8 cellular contexts compared by ENCODE assay signal in genomic region chr12:92574046-92574783, GRCh38.
DNase-seq lines count a peak whose midpoint lies in the region; ATAC-seq lines count a peak whose summit lies in the region.

No MANE protein-coding gene starts in this region.

- H3K4me1 Mint-ChIP-seq in CD4-positive, CD25-positive, alpha-beta regulatory T cell: peaks cover 0 to 5% (median 1%) of the 10 kb centered on the region in 4 donors
- H3K4me1 Mint-ChIP-seq in activated CD8-positive, alpha-beta memory T cell treated with anti-CD3 and anti-CD28 coated beads, Interleukin-2, amount 10 ng/mL, durations not matched to agents 7 days and 5 days: no peaks in the 10 kb centered on the region

- no peaks in the 10 kb centered on the region for H3K36me3 ChIP-seq in CD4-positive, CD25-positive, alpha-beta regulatory T cell (ENCODE audit: control insufficient read depth, insufficient read depth, low read length)

- H3K27ac Mint-ChIP-seq in CD4-positive, CD25-positive, alpha-beta regulatory T cell: peak overlapping the region in 2 of 3 donors; percentile 48 to 49
- no peak overlapping the region for H3K27ac Mint-ChIP-seq in activated CD8-positive, alpha-beta memory T cell treated with anti-CD3 and anti-CD28 coated beads, Interleukin-2, amount 10 ng/mL, durations not matched to agents 7 days and 5 days

- no peak for ATAC-seq in CD4-positive, CD25-positive, alpha-beta regulatory T cell (ENCODE audit: low read depth in 2 of 2)
- ATAC-seq in activated CD8-positive, alpha-beta memory T cell treated with anti-CD3 and anti-CD28 coated beads, Interleukin-2, amount 10 ng/mL, durations not matched to agents 7 days and 5 days: no peak
- no peak for ATAC-seq in GM19395 (IDR thresholded peaks at IDR 0.05; ENCODE audit: unreplicated experiment)

- CTCF ChIA-PET in activated CD8-positive, alpha-beta memory T cell treated with anti-CD3 and anti-CD28 coated beads, Interleukin-2, amount 10 ng/mL, durations not matched to agents 7 days and 5 days (lab: Charles Lee): interaction anchor here (1.2 to 2.5 kb wide), 3 partner anchors 75 to 1192 kb away, joined by 3 to 13 read pairs (median 3); no protein-coding TSS in a partner anchor

- H3K4me3 ChIP-seq in CD4-positive, CD25-positive, alpha-beta regulatory T cell (ENCODE audit: low read depth, low read length): no peak overlapping the region

- H3K27me3 ChIP-seq in CD4-positive, CD25-positive, alpha-beta regulatory T cell (ENCODE audit: control insufficient read depth, insufficient read depth, low read length): no peaks in the 10 kb centered on the region

- H3K27me3 Mint-ChIP-seq in CD4-positive, CD25-positive, alpha-beta regulatory T cell: no peaks in the 10 kb centered on the region
- H3K27me3 Mint-ChIP-seq in activated CD8-positive, alpha-beta memory T cell treated with anti-CD3 and anti-CD28 coated beads, Interleukin-2, amount 10 ng/mL, durations not matched to agents 7 days and 5 days: no peaks in the 10 kb centered on the region

- H3K9me3 ChIP-seq in CD4-positive, CD25-positive, alpha-beta regulatory T cell (ENCODE audit: control insufficient read depth in 2 of 2, low read length in 2 of 2): no peaks in the 10 kb centered on the region

- peak in 1 of 3 donors; percentile 36 for DNase-seq in CD4-positive, CD25-positive, alpha-beta regulatory T cell
- DNase-seq in HCEC 1CT (peak; percentile 24), SK-N-DZ (ENCODE audit: low spot score) (peak; percentile 48), kidney tubule cell (ENCODE audit: low spot score) (peak; percentile 63), activated gamma-delta T cell treated with Interleukin-2 at 50 U/mL for 16 hours (no peak), midbrain (lab: John Stamatoyannopoulos, UW) (no peak)
- no peak for DNase-seq in activated CD8-positive, alpha-beta memory T cell treated with anti-CD3 and anti-CD28 coated beads, Interleukin-2, amount 10 ng/mL, durations not matched to agents 7 days and 5 days

- peaks cover 3% of the 10 kb centered on the region for H3K36me3 Mint-ChIP-seq in CD4-positive, CD25-positive, alpha-beta regulatory T cell
- H3K36me3 Mint-ChIP-seq in activated CD8-positive, alpha-beta memory T cell treated with anti-CD3 and anti-CD28 coated beads, Interleukin-2, amount 10 ng/mL, durations not matched to agents 7 days and 5 days: peaks cover 1% of the 10 kb centered on the region

- H3K27ac ChIP-seq in CD4-positive, CD25-positive, alpha-beta regulatory T cell (ENCODE audit: insufficient read depth, low read length, poor library complexity, severe bottlenecking): no peak overlapping the region

- H3K9me3 Mint-ChIP-seq in CD4-positive, CD25-positive, alpha-beta regulatory T cell: no peaks in the 10 kb centered on the region
- H3K9me3 Mint-ChIP-seq in activated CD8-positive, alpha-beta memory T cell treated with anti-CD3 and anti-CD28 coated beads, Interleukin-2, amount 10 ng/mL, durations not matched to agents 7 days and 5 days (ENCODE audit: low read depth): peaks cover 4% of the 10 kb centered on the region

- H3K4me1 ChIP-seq in CD4-positive, CD25-positive, alpha-beta regulatory T cell (ENCODE audit: control insufficient read depth, insufficient read depth, low read length, poor library complexity, severe bottlenecking): peaks cover 5% of the 10 kb centered on the region

- H3K4me3 Mint-ChIP-seq in CD4-positive, CD25-positive, alpha-beta regulatory T cell: no peak overlapping the region
- no peak overlapping the region for H3K4me3 Mint-ChIP-seq in activated CD8-positive, alpha-beta memory T cell treated with anti-CD3 and anti-CD28 coated beads, Interleukin-2, amount 10 ng/mL, durations not matched to agents 7 days and 5 days

Comparison
In these comparisons a context has a peak if more than half of its experiments do, and no peak if none do; other contexts are left out.
1. DNase-seq: peak in HCEC 1CT (single experiment), SK-N-DZ (single experiment) and kidney tubule cell (single experiment); none in activated CD8-positive, alpha-beta memory T cell treated with anti-CD3 and anti-CD28 coated beads, Interleukin-2, amount 10 ng/mL, durations not matched to agents 7 days and 5 days (single experiment), activated gamma-delta T cell treated with Interleukin-2 at 50 U/mL for 16 hours (single experiment) and midbrain (single experiment).